ENCODE assay signal across 8 cellular contexts in genomic region chr15:70096215-70096974, GRCh38. TPM values are rescaled to one million over a fixed set of nuclear protein-coding genes. Genes with fewer than 3 reads are reported as not detected.
DNase-seq lines count a peak whose midpoint lies in the region; ATAC-seq, FAIRE-seq and TF ChIP-seq lines count a peak whose summit lies in the region.

No MANE protein-coding gene starts in this region.

- TF ChIP-seq CTCF in D721Med (IDR thresholded peaks at IDR 0.05; ENCODE audit: insufficient read depth, missing control alignments) (peak; percentile 0), mucosa of descending colon (IDR thresholded peaks at IDR 0.05) (no peak)

- H3K9me3 ChIP-seq in mucosa of descending colon: no peaks in the 10 kb centered on the region

- peaks cover 54% of the 10 kb centered on the region for H3K4me1 ChIP-seq in mucosa of descending colon (ENCODE audit: low read depth)

- H3K4me3 ChIP-seq in mucosa of descending colon: peak overlapping the region; percentile 87

- peaks cover 5% of the 10 kb centered on the region for H3K36me3 ChIP-seq in mucosa of descending colon (ENCODE audit: low read depth)

- intact Hi-C loops in mucosa of descending colon (cut with DNase I, micrococcal nuclease): loop anchor here (10.0 kb wide), 2 partner anchors 228 to 502 kb away; no protein-coding TSS in a partner anchor

- DNase-seq in D721Med (ENCODE audit: insufficient read length, low spot score) (no peak), KBM-7 (peak; percentile 65), dermis blood vessel endothelial cell (peak; percentile 72), mucosa of descending colon (peak; percentile 58 to 79 (median 77)), NCI-H2196 treated with DMSO at 0.1 percent for 48 hours (lab: John Stamatoyannopoulos, UW; ENCODE audit: unreplicated experiment) (no peak)
- peak; percentile 48 for DNase-seq in activated CD4-positive, CD25-positive, alpha-beta regulatory T cell treated with anti-CD3 and anti-CD28 coated beads, Interleukin-2, amount 50 U/mL, for 72 hours
- DNase-seq in stimulated activated naive CD4-positive, alpha-beta T cell (lab: John Stamatoyannopoulos, UW): peak; percentile 29 to 71 (median 60)

- in situ Hi-C loops in KBM-7 (cut with MboI; ENCODE audit: low pct_unique_long_range_greater_than_20kb, low sequenced_read_pairs): no loop called here

- no peak for ATAC-seq in mucosa of descending colon
- no peak for ATAC-seq in HG02571 (IDR thresholded peaks at IDR 0.05; ENCODE audit: unreplicated experiment)

- no peak for FAIRE-seq in D721Med (lab: Jason Lieb, UNC)

RNA-seq across cellular contexts. Expression of gene TLE3, which starts 1.3 kb away (rescaled TPM):
- 25.4 and 38.3 TPM in 2 replicates for total RNA-seq in dermis blood vessel endothelial cell
- total RNA-seq in mucosa of descending colon: 100 to 1,000 TPM in 2 of 3 donors, 10 to 100 TPM in 1; 77.6 to 123 (median 103) TPM

Comparison
In these comparisons a context has a peak if more than half of its experiments do, and no peak if none do; other contexts are left out.
1. DNase-seq: peak in KBM-7 (single experiment), activated CD4-positive, CD25-positive, alpha-beta regulatory T cell treated with anti-CD3 and anti-CD28 coated beads, Interleukin-2, amount 50 U/mL, for 72 hours (single experiment), dermis blood vessel endothelial cell (single experiment), mucosa of descending colon (3 of 3) and stimulated activated naive CD4-positive, alpha-beta T cell (6 of 6); none in D721Med (single experiment) and NCI-H2196 treated with DMSO at 0.1 percent for 48 hours (single experiment).